35 cellular contexts compared by ENCODE assay signal in genomic region chr7:19752045-19752444, GRCh38. TPM values are rescaled to one million over a fixed set of nuclear protein-coding genes. Genes with fewer than 3 reads are reported as not detected.
"Had no signal": no experiment of that assay in that cellular context is flagged by ENCODE, and none has a peak within 500 bp of the region (broad histone marks: within the 10 kb centered on the region; RNA-seq: fewer than 3 reads in every experiment).

No MANE protein-coding gene starts in this region.

- H3K9me3 ChIP-seq: body of pancreas, colonic mucosa, heart right ventricle, thoracic aorta, uterus had no signal

- FAIRE-seq: TTC549 had no signal

- H3K36me3 ChIP-seq: colonic mucosa, heart right ventricle, neural progenitor cell, thoracic aorta, uterus had no signal

- H3K27ac ChIP-seq: body of pancreas, colonic mucosa, heart right ventricle, neural progenitor cell, skin epidermis, thoracic aorta, uterus, VCaP had no signal

- H3K4me1 ChIP-seq: body of pancreas, colonic mucosa, heart right ventricle, neural progenitor cell, uterus had no signal

- H3K4me3 ChIP-seq: body of pancreas, colonic mucosa, heart right ventricle, lung, neural progenitor cell, skin epidermis, thoracic aorta, uterus had no signal

- ATAC-seq: body of pancreas, heart right ventricle, left lobe of liver, natural killer cell, sciatic nerve had no signal

- H3K4me2 ChIP-seq: neural progenitor cell had no signal

- H3K27me3 ChIP-seq: body of pancreas, colonic mucosa, heart right ventricle, neural progenitor cell, uterus had no signal

- DNase-seq: activated CD4-positive, alpha-beta T cell treated with anti-CD3 and anti-CD28 coated beads for 4 hours; activated CD4-positive, alpha-beta T cell treated with anti-CD3 and anti-CD28 coated beads, Interleukin-2, amount 50 U/mL, for 4 hours; activated effector memory CD4-positive, alpha-beta T cell treated with Interleukin-2 at 50 U/mL for 16 hours; activated naive CD4-positive, alpha-beta T cell treated with Interleukin-2 at 50 U/mL for 16 hours; activated T-cell treated with anti-CD3 and anti-CD28 coated beads for 4 hours; activated T-cell treated with anti-CD3 and anti-CD28 coated beads, Interleukin-2, amount 50 U/mL, for 72 hours; aorta; body of pancreas; cerebellar nuclear complex; colonic mucosa; effector memory CD4-positive, alpha-beta T cell; erythroblast; foreskin melanocyte; heart right ventricle; kidney glomerular epithelial cell; mesendoderm; natural killer cell; occipital lobe; stimulated activated CD4-positive, alpha-beta T cell treated with anti-CD3 and anti-CD28 coated beads, Interleukin-12 subunit alpha, Interleukin-12 subunit beta, amount 100 ng/mL, for 4 hours; stimulated activated CD4-positive, alpha-beta T cell treated with anti-CD3 and anti-CD28 coated beads, Interleukin-4, amount 100 ng/mL, for 1 hour; T-helper 9 cell; trophoblast cell; uterus had no signal

- H2AFZ ChIP-seq: neural progenitor cell had no signal

- H3K9ac ChIP-seq: neural progenitor cell had no signal

RNA-seq across cellular contexts. Expression of gene TMEM196, which starts 21.4 kb away (rescaled TPM):
- total RNA-seq: activated T-cell treated with anti-CD3 and anti-CD28 coated beads, Interleukin-2, amount 50 U/mL, for 72 hours; colonic mucosa; dermis microvascular lymphatic vessel endothelial cell; glomerular endothelial cell; heart right ventricle; left lobe of liver; mononuclear cell; natural killer cell; sciatic nerve; subcutaneous adipose tissue; thoracic aorta had no signal
- polyA plus RNA-seq: heart right ventricle, lung had no signal
